Comparison of ENCODE assay signal across 8 cellular contexts in the genomic region with DNA sequence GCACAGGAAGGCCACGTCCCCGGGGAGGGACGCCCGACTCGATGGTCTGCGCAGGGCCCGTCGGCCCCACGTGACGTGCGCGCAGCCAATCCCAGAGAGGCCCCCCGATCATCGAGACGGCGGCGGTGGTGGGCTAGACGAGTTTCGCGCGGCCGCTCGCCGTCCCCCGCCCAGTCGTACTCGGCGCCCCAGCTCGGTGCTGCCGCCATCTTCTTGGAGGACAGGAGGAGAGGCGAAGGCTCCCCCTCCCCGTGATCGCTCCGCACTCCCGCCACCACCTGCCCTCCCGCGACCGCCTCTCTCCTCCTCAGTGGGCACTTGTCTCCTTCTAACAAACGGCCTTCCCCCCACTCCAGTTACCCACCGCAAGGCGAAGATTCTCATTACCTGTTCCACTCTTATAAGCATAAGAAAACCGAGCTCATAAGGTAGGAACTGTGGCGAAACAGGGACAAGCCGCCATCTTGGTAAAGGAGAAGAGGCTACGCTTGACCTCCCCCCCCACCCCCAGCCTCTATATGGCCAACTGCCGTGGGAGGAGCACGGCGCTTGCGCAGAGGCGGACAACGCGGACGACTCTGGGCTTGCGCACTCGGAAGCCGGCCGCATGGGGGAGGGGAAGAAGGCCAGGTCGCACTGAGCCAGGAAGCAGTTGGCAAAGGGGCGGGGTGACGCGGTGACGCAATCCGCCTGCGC. TPM values are rescaled to one million over a fixed set of nuclear protein-coding genes. Genes with fewer than 3 reads are reported as not detected.
DNase-seq lines count a peak whose midpoint lies in the region; ATAC-seq and TF ChIP-seq lines count a peak whose summit lies in the region.

A gene with protein sequence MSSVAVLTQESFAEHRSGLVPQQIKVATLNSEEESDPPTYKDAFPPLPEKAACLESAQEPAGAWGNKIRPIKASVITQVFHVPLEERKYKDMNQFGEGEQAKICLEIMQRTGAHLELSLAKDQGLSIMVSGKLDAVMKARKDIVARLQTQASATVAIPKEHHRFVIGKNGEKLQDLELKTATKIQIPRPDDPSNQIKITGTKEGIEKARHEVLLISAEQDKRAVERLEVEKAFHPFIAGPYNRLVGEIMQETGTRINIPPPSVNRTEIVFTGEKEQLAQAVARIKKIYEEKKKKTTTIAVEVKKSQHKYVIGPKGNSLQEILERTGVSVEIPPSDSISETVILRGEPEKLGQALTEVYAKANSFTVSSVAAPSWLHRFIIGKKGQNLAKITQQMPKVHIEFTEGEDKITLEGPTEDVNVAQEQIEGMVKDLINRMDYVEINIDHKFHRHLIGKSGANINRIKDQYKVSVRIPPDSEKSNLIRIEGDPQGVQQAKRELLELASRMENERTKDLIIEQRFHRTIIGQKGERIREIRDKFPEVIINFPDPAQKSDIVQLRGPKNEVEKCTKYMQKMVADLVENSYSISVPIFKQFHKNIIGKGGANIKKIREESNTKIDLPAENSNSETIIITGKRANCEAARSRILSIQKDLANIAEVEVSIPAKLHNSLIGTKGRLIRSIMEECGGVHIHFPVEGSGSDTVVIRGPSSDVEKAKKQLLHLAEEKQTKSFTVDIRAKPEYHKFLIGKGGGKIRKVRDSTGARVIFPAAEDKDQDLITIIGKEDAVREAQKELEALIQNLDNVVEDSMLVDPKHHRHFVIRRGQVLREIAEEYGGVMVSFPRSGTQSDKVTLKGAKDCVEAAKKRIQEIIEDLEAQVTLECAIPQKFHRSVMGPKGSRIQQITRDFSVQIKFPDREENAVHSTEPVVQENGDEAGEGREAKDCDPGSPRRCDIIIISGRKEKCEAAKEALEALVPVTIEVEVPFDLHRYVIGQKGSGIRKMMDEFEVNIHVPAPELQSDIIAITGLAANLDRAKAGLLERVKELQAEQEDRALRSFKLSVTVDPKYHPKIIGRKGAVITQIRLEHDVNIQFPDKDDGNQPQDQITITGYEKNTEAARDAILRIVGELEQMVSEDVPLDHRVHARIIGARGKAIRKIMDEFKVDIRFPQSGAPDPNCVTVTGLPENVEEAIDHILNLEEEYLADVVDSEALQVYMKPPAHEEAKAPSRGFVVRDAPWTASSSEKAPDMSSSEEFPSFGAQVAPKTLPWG (N-terminal part only) (minus strand): TSS at position 490 of the 696 bp plus-strand sequence. CDS start 48,803 bp downstream, outside the sequence.

- no peaks in the 10 kb centered on the region for H3K9me3 ChIP-seq in right cardiac atrium (ENCODE audit: control insufficient read depth, low read length)
- no peaks in the 10 kb centered on the region for H3K9me3 ChIP-seq in vagina

- H3K4me3 ChIP-seq in right cardiac atrium (ENCODE audit: low read length) (peak within 1 kb of the TSS; percentile 79), vagina (peak within 1 kb of the TSS; percentile 77 to 97)

- DNase-seq in NCI-H187 (lab: John Stamatoyannopoulos, UW): peak; percentile 86 to 95
- peak; percentile 99 to 100 (median 100) for DNase-seq in T-helper 2 cell
- peak; percentile 90 to 100 (median 97) for DNase-seq in anterior cingulate cortex (lab: John Stamatoyannopoulos, UW)
- peak; percentile 100 for DNase-seq in right cardiac atrium
- peak; percentile 98 for DNase-seq in putamen (ENCODE audit: low spot score)
- DNase-seq in vagina (ENCODE audit: extremely low spot score in 2 of 2): peak; percentile 99

- peak in 1 of 2 donors; percentile 83 for TF ChIP-seq POLR2A in vagina (IDR thresholded peaks at IDR 0.05)

- H3K36me3 ChIP-seq in vagina: peaks cover 0 to 5% of the 10 kb centered on the region in 2 donors

- no peaks in the 10 kb centered on the region for H3K4me1 ChIP-seq in right cardiac atrium (ENCODE audit: control insufficient read depth, insufficient read depth, low read length)
- peaks cover 76% of the 10 kb centered on the region for H3K4me1 ChIP-seq in vagina

- intact Hi-C loops in right cardiac atrium (cut with DNase I) (loop anchor here in 1 of 4 donors (5.0 kb wide), 1 partner anchor 43 kb away; no protein-coding TSS in a partner anchor), vagina (cut with DNase I) (loop anchor here (5.0 kb wide), 3 partner anchors 42 to 322 kb away; a partner anchor contains a TSS)

- peak; percentile 78 for ATAC-seq in GM18498 (IDR thresholded peaks at IDR 0.05; ENCODE audit: unreplicated experiment)
- peak; percentile 69 for ATAC-seq in HG02943 (IDR thresholded peaks at IDR 0.05; ENCODE audit: low read depth, unreplicated experiment)
- peak; percentile 94 to 95 for ATAC-seq in right cardiac atrium

- TF ChIP-seq CTCF in vagina (IDR thresholded peaks at IDR 0.05): no peak

- WGBS in right cardiac atrium: under 1% methylated on average over 64 of the region's 64 CpGs

- H3K27me3 ChIP-seq in right cardiac atrium (ENCODE audit: control insufficient read depth, insufficient read depth): no peaks in the 10 kb centered on the region
- no peaks in the 10 kb centered on the region for H3K27me3 ChIP-seq in vagina

- H3K27ac ChIP-seq in right cardiac atrium (ENCODE audit: low read length) (peak within 1 kb of the TSS; percentile 98), vagina (peak within 1 kb of the TSS; percentile 99)

RNA-seq across cellular contexts. Expression of the gene that starts here (rescaled TPM):
- total RNA-seq in right cardiac atrium (100 to 1,000 TPM; 368 to 394 (median 376) TPM), vagina (300 TPM)
- 265 TPM for polyA plus RNA-seq in right cardiac atrium

Comparison
In these comparisons a context has a peak if more than half of its experiments do, and no peak if none do; other contexts are left out.
1. Peak in every context shown above with its lines: DNase-seq, ATAC-seq, H3K4me3 ChIP-seq and H3K27ac ChIP-seq.